Comparison of ENCODE assay signal across 8 cellular contexts in genomic region chrX:17788439-17788838, GRCh38. TPM values are rescaled to one million over a fixed set of nuclear protein-coding genes. Genes with fewer than 3 reads are reported as not detected.
A peak's percentile ranks its signal among the peaks of the same experiment; 100 is the strongest.
DNase-seq lines count a peak whose midpoint lies in the region; ATAC-seq, FAIRE-seq and TF ChIP-seq lines count a peak whose summit lies in the region.

No MANE protein-coding gene starts in this region.

- no peaks in the 10 kb centered on the region for H3K4me1 ChIP-seq in SJCRH30

- no peak for FAIRE-seq in D721Med (lab: Jason Lieb, UNC)

- no peak overlapping the region for H3K4me3 ChIP-seq in SJCRH30

- no peaks in the 10 kb centered on the region for H3K36me3 ChIP-seq in SJCRH30

- no peak overlapping the region for H3K27ac ChIP-seq in SJCRH30

- no peaks in the 10 kb centered on the region for H3K9me3 ChIP-seq in SJCRH30 (replicated peaks)

- no peaks in the 10 kb centered on the region for H3K27me3 ChIP-seq in SJCRH30

- DNase-seq in D721Med (ENCODE audit: insufficient read length, low spot score) (peak; percentile 29), SJCRH30 (peak; percentile 26 to 70), amniotic epithelial cell (ENCODE audit: low read depth) (peak; percentile 3), hepatic stellate cell (ENCODE audit: low spot score) (peak; percentile 59), HCEC 1CT (no peak)
- DNase-seq in stimulated activated CD4-positive, alpha-beta T cell treated with anti-CD3 and anti-CD28 coated beads, Interleukin-1b, Interleukin-23, amount 100 ng/mL, for 4 hours (ENCODE audit: low read depth in 2 of 2), result peak; percentile 17 to 18

- ATAC-seq in HG03175 (IDR thresholded peaks at IDR 0.05; ENCODE audit: unreplicated experiment), result peak; percentile 49
- ATAC-seq in HG03039 (IDR thresholded peaks at IDR 0.05; ENCODE audit: unreplicated experiment), result no peak

- TF ChIP-seq CTCF in D721Med (IDR thresholded peaks at IDR 0.05; ENCODE audit: insufficient read depth, missing control alignments), result peak; percentile 57

RNA-seq across cellular contexts. Expression of gene SCML1, which starts 51.1 kb away (rescaled TPM):
- total RNA-seq in SJCRH30 (2014; rRNA removed; shearing (Covaris generic)), result 26.0 and 31.6 TPM in 2 replicates
